19 cellular contexts compared by ENCODE assay signal in the genomic region with DNA sequence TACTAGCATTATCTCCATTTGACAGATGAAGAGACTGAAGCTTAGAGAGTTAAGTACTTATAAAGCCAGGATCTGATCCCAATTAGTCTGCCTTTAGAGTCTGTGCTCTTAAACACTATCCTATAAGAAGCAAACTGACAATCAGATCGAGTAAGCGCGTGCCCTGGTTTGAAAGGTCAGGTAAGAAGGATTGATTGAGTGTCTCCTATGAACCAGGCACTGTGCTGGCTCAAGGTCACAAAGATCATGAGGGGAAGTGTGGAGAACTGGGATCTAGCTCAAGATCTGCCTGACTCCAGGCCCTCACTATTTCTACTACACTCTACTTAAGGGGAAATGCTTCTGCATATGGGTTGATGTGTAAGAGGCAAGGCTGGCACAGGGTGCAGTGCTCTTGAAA.
A peak's percentile ranks its signal among the peaks of the same experiment; 100 is the strongest.
DNase-seq lines count a peak whose midpoint lies in the region; ATAC-seq and TF ChIP-seq lines count a peak whose summit lies in the region.
"Had no signal": no experiment of that assay in that cellular context is flagged by ENCODE, and none has a peak within 500 bp of the region (broad histone marks: within the 10 kb centered on the region; RNA-seq: fewer than 3 reads in every experiment).

No MANE protein-coding gene starts in this region.

- no peak for TF ChIP-seq CTCF in activated CD8-positive, alpha-beta T cell treated with anti-CD3 and anti-CD28 coated beads for 36 hours (IDR thresholded peaks at IDR 0.05)
- no peak for TF ChIP-seq CTCF in left lung (IDR thresholded peaks at IDR 0.05)

- intact Hi-C loops in activated CD8-positive, alpha-beta T cell treated with anti-CD3 and anti-CD28 coated beads for 36 hours (cut with micrococcal nuclease), result no loop called here
- intact Hi-C loops in left lung (cut with DNase I) (no loop called here), cardiac septum (cut with DNase I) (no loop called here)

- H3K4me3 Mint-ChIP-seq in activated CD8-positive, alpha-beta T cell treated with anti-CD3 and anti-CD28 coated beads for 36 hours, result no peak overlapping the region
- H3K4me3 Mint-ChIP-seq in activated CD8-positive, alpha-beta T cell treated with anti-CD3 and anti-CD28 coated beads, Interleukin-2, amount 10 ng/mL, durations not matched to agents 7 days and 5 days, result no peak overlapping the region
- no peak overlapping the region for H3K4me3 Mint-ChIP-seq in activated naive CD8-positive, alpha-beta T cell treated with anti-CD3 and anti-CD28 coated beads, Interleukin-2, amount 50 U/mL, for 24 hours
- H3K4me3 Mint-ChIP-seq: activated naive CD8-positive, alpha-beta T cell; brain had no signal

- no peaks in the 10 kb centered on the region for H3K9me3 ChIP-seq in left lung
- H3K9me3 ChIP-seq: Caco-2, Peyer's patch, SK-N-SH had no signal

- peak; percentile 31 for ATAC-seq in activated CD8-positive, alpha-beta T cell treated with anti-CD3 and anti-CD28 coated beads for 36 hours
- no peak for ATAC-seq in activated CD8-positive, alpha-beta T cell treated with anti-CD3 and anti-CD28 coated beads, Interleukin-2, amount 10 ng/mL, durations not matched to agents 7 days and 5 days
- peak; percentile 32 for ATAC-seq in left lung
- ATAC-seq in GM19328 (IDR thresholded peaks at IDR 0.05; ENCODE audit: unreplicated experiment), result no peak
- ATAC-seq in activated naive CD8-positive, alpha-beta T cell treated with anti-CD3 and anti-CD28 coated beads, Interleukin-2, amount 50 U/mL, for 24 hours, result no peak
- ATAC-seq in HG02852 (IDR thresholded peaks at IDR 0.05; ENCODE audit: unreplicated experiment), result no peak
- ATAC-seq: left ventricle myocardium superior had no signal

- H3K27me3 ChIP-seq in left lung, result no peaks in the 10 kb centered on the region
- H3K27me3 ChIP-seq: Peyer's patch had no signal

- H3K4me3 ChIP-seq in left lung, result no peak overlapping the region
- H3K4me3 ChIP-seq: Peyer's patch had no signal

- peaks cover 3% of the 10 kb centered on the region for H3K27me3 Mint-ChIP-seq in activated CD8-positive, alpha-beta T cell treated with anti-CD3 and anti-CD28 coated beads for 36 hours
- no peaks in the 10 kb centered on the region for H3K27me3 Mint-ChIP-seq in activated CD8-positive, alpha-beta T cell treated with anti-CD3 and anti-CD28 coated beads, Interleukin-2, amount 10 ng/mL, durations not matched to agents 7 days and 5 days (ENCODE audit: low read depth)
- H3K27me3 Mint-ChIP-seq in activated naive CD8-positive, alpha-beta T cell treated with anti-CD3 and anti-CD28 coated beads, Interleukin-2, amount 50 U/mL, for 24 hours, result peaks cover 6% of the 10 kb centered on the region
- H3K27me3 Mint-ChIP-seq: activated naive CD8-positive, alpha-beta T cell; brain had no signal

- peak overlapping the region; percentile 59 for H3K27ac Mint-ChIP-seq in activated CD8-positive, alpha-beta T cell treated with anti-CD3 and anti-CD28 coated beads for 36 hours
- H3K27ac Mint-ChIP-seq in activated CD8-positive, alpha-beta T cell treated with anti-CD3 and anti-CD28 coated beads, Interleukin-2, amount 10 ng/mL, durations not matched to agents 7 days and 5 days, result no peak overlapping the region
- H3K27ac Mint-ChIP-seq in activated naive CD8-positive, alpha-beta T cell treated with anti-CD3 and anti-CD28 coated beads, Interleukin-2, amount 50 U/mL, for 24 hours, result no peak overlapping the region
- H3K27ac Mint-ChIP-seq: activated naive CD8-positive, alpha-beta T cell had no signal

- POLR2A ChIA-PET in activated CD8-positive, alpha-beta T cell treated with anti-CD3 and anti-CD28 coated beads for 36 hours (lab: Charles Lee), result no interaction called here
- POLR2A ChIA-PET in activated CD8-positive, alpha-beta T cell treated with anti-CD3 and anti-CD28 coated beads, Interleukin-2, amount 10 ng/mL, durations not matched to agents 7 days and 5 days (lab: Charles Lee), result no interaction called here

- H3K9me3 Mint-ChIP-seq in activated CD8-positive, alpha-beta T cell treated with anti-CD3 and anti-CD28 coated beads for 36 hours, result peaks cover 2% of the 10 kb centered on the region
- H3K9me3 Mint-ChIP-seq in activated CD8-positive, alpha-beta T cell treated with anti-CD3 and anti-CD28 coated beads, Interleukin-2, amount 10 ng/mL, durations not matched to agents 7 days and 5 days (ENCODE audit: insufficient read depth), result peaks cover 5% of the 10 kb centered on the region
- peaks cover 13% of the 10 kb centered on the region for H3K9me3 Mint-ChIP-seq in activated naive CD8-positive, alpha-beta T cell treated with anti-CD3 and anti-CD28 coated beads, Interleukin-2, amount 50 U/mL, for 24 hours

- H3K36me3 Mint-ChIP-seq in activated CD8-positive, alpha-beta T cell treated with anti-CD3 and anti-CD28 coated beads for 36 hours (ENCODE audit: low read depth), result peaks cover 2% of the 10 kb centered on the region
- no peaks in the 10 kb centered on the region for H3K36me3 Mint-ChIP-seq in activated CD8-positive, alpha-beta T cell treated with anti-CD3 and anti-CD28 coated beads, Interleukin-2, amount 10 ng/mL, durations not matched to agents 7 days and 5 days (ENCODE audit: low read depth)
- H3K36me3 Mint-ChIP-seq in activated naive CD8-positive, alpha-beta T cell treated with anti-CD3 and anti-CD28 coated beads, Interleukin-2, amount 50 U/mL, for 24 hours (ENCODE audit: low read depth), result peaks cover 4% of the 10 kb centered on the region
- H3K36me3 Mint-ChIP-seq: brain had no signal

- DNase-seq in activated CD8-positive, alpha-beta T cell treated with anti-CD3 and anti-CD28 coated beads for 36 hours, result peak; percentile 61
- DNase-seq in activated CD8-positive, alpha-beta T cell treated with anti-CD3 and anti-CD28 coated beads, Interleukin-2, amount 10 ng/mL, durations not matched to agents 7 days and 5 days, result no peak
- DNase-seq in SKM-1 treated with dmso at 0.1 percent for 144 hours (lab: John Stamatoyannopoulos, UW; ENCODE audit: unreplicated experiment) (peak; percentile 38), left lung (no peak), cardiac septum (ENCODE audit: low spot score) (no peak)
- DNase-seq in activated naive CD8-positive, alpha-beta T cell treated with anti-CD3 and anti-CD28 coated beads, Interleukin-2, amount 50 U/mL, for 24 hours, result no peak
- DNase-seq: left ventricle myocardium superior, NCI-H2171, nucleus accumbens, retina, SK-N-SH, substantia nigra, T-helper 9 cell had no signal

- CTCF ChIA-PET in activated CD8-positive, alpha-beta T cell treated with anti-CD3 and anti-CD28 coated beads for 36 hours (lab: Charles Lee), result interaction anchor here (0.8 to 5.6 kb wide), 2 partner anchors 10 to 13 kb away, joined by 3 to 39 read pairs; no protein-coding TSS in a partner anchor
- CTCF ChIA-PET in activated CD8-positive, alpha-beta T cell treated with anti-CD3 and anti-CD28 coated beads, Interleukin-2, amount 10 ng/mL, durations not matched to agents 7 days and 5 days (lab: Charles Lee), result interaction anchor here (0.9 kb wide), 1 partner anchor 13 kb away, joined by 4 read pairs; no protein-coding TSS in a partner anchor

- no peak overlapping the region for H3K27ac ChIP-seq in left lung

- no peaks in the 10 kb centered on the region for H3K36me3 ChIP-seq in left lung
- H3K36me3 ChIP-seq: Peyer's patch had no signal

- peaks cover 28% of the 10 kb centered on the region for H3K4me1 Mint-ChIP-seq in activated CD8-positive, alpha-beta T cell treated with anti-CD3 and anti-CD28 coated beads for 36 hours (ENCODE audit: low read depth)
- H3K4me1 Mint-ChIP-seq in activated CD8-positive, alpha-beta T cell treated with anti-CD3 and anti-CD28 coated beads, Interleukin-2, amount 10 ng/mL, durations not matched to agents 7 days and 5 days (ENCODE audit: low read depth), result peaks cover 20% of the 10 kb centered on the region
- H3K4me1 Mint-ChIP-seq in activated naive CD8-positive, alpha-beta T cell treated with anti-CD3 and anti-CD28 coated beads, Interleukin-2, amount 50 U/mL, for 24 hours, result peaks cover 44% of the 10 kb centered on the region

- H3K4me1 ChIP-seq in left lung, result peaks cover 17 to 24% of the 10 kb centered on the region in 2 donors

Comparison
In these comparisons a context has a peak if more than half of its experiments do, and no peak if none do; other contexts are left out.
1. ATAC-seq: peak in activated CD8-positive, alpha-beta T cell treated with anti-CD3 and anti-CD28 coated beads for 36 hours (single experiment) and left lung (single experiment); none in activated CD8-positive, alpha-beta T cell treated with anti-CD3 and anti-CD28 coated beads, Interleukin-2, amount 10 ng/mL, durations not matched to agents 7 days and 5 days (single experiment), GM19328 (single experiment), activated naive CD8-positive, alpha-beta T cell treated with anti-CD3 and anti-CD28 coated beads, Interleukin-2, amount 50 U/mL, for 24 hours (single experiment) and HG02852 (single experiment).
2. DNase-seq: peak in activated CD8-positive, alpha-beta T cell treated with anti-CD3 and anti-CD28 coated beads for 36 hours (single experiment) and SKM-1 treated with dmso at 0.1 percent for 144 hours (single experiment); none in activated CD8-positive, alpha-beta T cell treated with anti-CD3 and anti-CD28 coated beads, Interleukin-2, amount 10 ng/mL, durations not matched to agents 7 days and 5 days (single experiment), left lung (0 of 2), activated naive CD8-positive, alpha-beta T cell treated with anti-CD3 and anti-CD28 coated beads, Interleukin-2, amount 50 U/mL, for 24 hours (single experiment) and cardiac septum (single experiment).